ENCODE assay signal across 9 cellular contexts in genomic region chr9:99118782-99119466, GRCh38. TPM values are rescaled to one million over a fixed set of nuclear protein-coding genes. Genes with fewer than 3 reads are reported as not detected.
DNase-seq lines count a peak whose midpoint lies in the region; ATAC-seq, FAIRE-seq and TF ChIP-seq lines count a peak whose summit lies in the region.
"Had no signal": no experiment of that assay in that cellular context is flagged by ENCODE, and none has a peak within 500 bp of the region (broad histone marks: within the 10 kb centered on the region; RNA-seq: fewer than 3 reads in every experiment).

No MANE protein-coding gene starts in this region.

- peak; percentile 28 for DNase-seq in GM19238 (ENCODE audit: insufficient read length, low spot score)
- no peak for DNase-seq in H1 (ENCODE audit: low read depth in 1 of 2, low spot score in 2 of 2)
- DNase-seq in gastrocnemius medialis = no peak
- no peak for DNase-seq in NCI-H2081 treated with DMSO at 0.1 percent for 48 hours (lab: John Stamatoyannopoulos, UW)
- no peak for DNase-seq in NCI-H2107 treated with DMSO at 0.1 percent for 48 hours (lab: John Stamatoyannopoulos, UW; ENCODE audit: unreplicated experiment)
- DNase-seq in middle frontal gyrus (ENCODE audit: extremely low spot score, low spot score) = no peak

- no peak for FAIRE-seq in H1 (lab: Jason Lieb, UNC)

- no peak overlapping the region for H3K23ac ChIP-seq in H1 (ENCODE audit: insufficient read length)

- peaks cover 0 to 98% of the 10 kb centered on the region in 2 experiments; a peak in 3 of 4 replicates for H3K79me2 ChIP-seq in H1 (ENCODE audit: control insufficient read depth in 1 of 2, insufficient read depth in 2 of 2, low read length in 2 of 2)

- H3K27me3 ChIP-seq in H1 (replicated peaks in 1 of 4; ENCODE audit: control insufficient read depth in 3 of 4, extremely low read depth in 1 of 4, insufficient read depth in 3 of 4, low read length in 3 of 4) (no peaks in the 10 kb centered on the region), gastrocnemius medialis (no peaks in the 10 kb centered on the region)

- no peak overlapping the region for H3K4me3 ChIP-seq in H1 (ENCODE audit: extremely low read depth in 1 of 4, insufficient read depth in 2 of 4, low read depth in 3 of 4, low read length in 4 of 4)
- no peak overlapping the region for H3K4me3 ChIP-seq in gastrocnemius medialis

- TF ChIP-seq CTCF in H1 (IDR thresholded peaks at IDR 0.05; ENCODE audit: control extremely low read depth in 1 of 3, insufficient read depth in 1 of 3, low read depth in 1 of 3, low read length in 3 of 3) (no peak), gastrocnemius medialis (IDR thresholded peaks at IDR 0.05 in 4 of 5, conservative IDR thresholded peaks at IDR 0.05 in 1 of 5) (no peak)

- H4K91ac ChIP-seq in H1 (replicated peaks; ENCODE audit: insufficient read length, low read length) = no peak overlapping the region

- H3K4me1 ChIP-seq in H1 (replicated peaks in 1 of 4; ENCODE audit: control insufficient read depth in 3 of 4, insufficient read depth in 4 of 4, low read length in 3 of 4) = peaks cover 0 to 2% (median 0%) of the 10 kb centered on the region in 4 experiments; a peak in 2 of 7 replicates
- H3K4me1 ChIP-seq in gastrocnemius medialis = peaks cover 75 to 86% of the 10 kb centered on the region in 2 donors

- H3K14ac ChIP-seq in H1 (ENCODE audit: insufficient read length) = no peak overlapping the region

- H3K27ac ChIP-seq in H1 (ENCODE audit: low read depth, low read length) = 0 out of 2 replicates have a peak overlapping the region, but pooled peaks have one; percentile 9
- H3K27ac ChIP-seq in gastrocnemius medialis = no peak overlapping the region

- no peak overlapping the region for H2AFZ ChIP-seq in H1 (ENCODE audit: low read length)

- H3K4me3 Mint-ChIP-seq in T-helper 1 cell treated with Interleukin-12 subunit alpha and Interleukin-12 subunit beta and Interleukin-4 antibody, amounts not matched to agents 30 μg/mL and 1 μg/mL, for 36 hours = peak overlapping the region; percentile 82

- intact Hi-C loops in gastrocnemius medialis (cut with DNase I; ENCODE audit: low total_unique reads) = no loop called here

- no peaks in the 10 kb centered on the region for H3K27me3 Mint-ChIP-seq in T-helper 1 cell treated with Interleukin-12 subunit alpha and Interleukin-12 subunit beta and Interleukin-4 antibody, amounts not matched to agents 30 μg/mL and 1 μg/mL, for 36 hours (ENCODE audit: low read depth)

- no peak overlapping the region for H3K4me2 ChIP-seq in H1 (ENCODE audit: insufficient read depth in 1 of 2, low read depth in 2 of 2, low read length in 2 of 2)

- ATAC-seq in HG03025 (IDR thresholded peaks at IDR 0.05; ENCODE audit: low FRiP score, unreplicated experiment) = peak; percentile 94
- ATAC-seq in gastrocnemius medialis = no peak
- ATAC-seq: Panc1 had no signal

- H3K27ac Mint-ChIP-seq in T-helper 1 cell treated with Interleukin-12 subunit alpha and Interleukin-12 subunit beta and Interleukin-4 antibody, amounts not matched to agents 30 μg/mL and 1 μg/mL, for 36 hours = peak overlapping the region; percentile 93

- H3K9me3 Mint-ChIP-seq in T-helper 1 cell treated with Interleukin-12 subunit alpha and Interleukin-12 subunit beta and Interleukin-4 antibody, amounts not matched to agents 30 μg/mL and 1 μg/mL, for 36 hours = no peaks in the 10 kb centered on the region

- H4K5ac ChIP-seq in H1 (ENCODE audit: insufficient read length, low read depth, low read length) = no peak overlapping the region

- no peak overlapping the region for H2BK15ac ChIP-seq in H1 (ENCODE audit: low read length)

- TF ChIP-seq POLR2A in H1 (IDR thresholded peaks at IDR 0.05; ENCODE audit: control extremely low read depth in 1 of 2, low read depth in 2 of 2, low read length in 2 of 2) (no peak), gastrocnemius medialis (IDR thresholded peaks at IDR 0.05) (no peak)

- no peak for TF ChIP-seq RAD21 in H1 (IDR thresholded peaks at IDR 0.05 in 1 of 2, conservative IDR thresholded peaks at IDR 0.05 in 1 of 2; ENCODE audit: low read depth in 2 of 2, low read length in 2 of 2)

- H3K4ac ChIP-seq in H1 (replicated peaks; ENCODE audit: insufficient read length, low read depth, low read length) = no peak overlapping the region

- no peak overlapping the region for H2BK12ac ChIP-seq in H1 (ENCODE audit: low read depth, low read length)

- H3K23me2 ChIP-seq in H1 (ENCODE audit: low read depth, low read length) = no peaks in the 10 kb centered on the region

- H2AK5ac ChIP-seq in H1 (ENCODE audit: low read depth, low read length) = no peak overlapping the region

- 88% methylated on average over 7 of the region's 7 CpGs; no CpG with 5 or more reads in 1 of the 2 experiments for WGBS in H1 (ENCODE audit: extremely low coverage in 1 of 2, insufficient coverage in 1 of 2, insufficient read length in 1 of 2, insufficient replicate concordance in 2 of 2, low coverage in 1 of 2, low lambda C conversion rate in 2 of 2, missing lambda C conversion rate in 1 of 2), 2 experiments

- POLR2A ChIA-PET in H1 (lab: Charles Lee; ENCODE audit: partially characterized antibody) = no interaction called here

- no peaks in the 10 kb centered on the region for H3K36me3 ChIP-seq in H1 (ENCODE audit: control insufficient read depth in 2 of 4, insufficient read depth in 4 of 4, low read length in 3 of 4)
- no peaks in the 10 kb centered on the region for H3K36me3 ChIP-seq in gastrocnemius medialis

- H4K20me1 ChIP-seq in H1 (replicated peaks in 1 of 2; ENCODE audit: control insufficient read depth in 1 of 2, insufficient read depth in 2 of 2, low read length in 2 of 2) = peaks cover 5% of the 10 kb centered on the region in 2 experiments

- CTCF ChIA-PET in H1 (lab: Charles Lee; ENCODE audit: partially characterized antibody) = interaction anchor here (0.8 kb wide), 1 partner anchor 13 kb away, joined by 3 read pairs; no protein-coding TSS in a partner anchor

- H3K56ac ChIP-seq in H1 (replicated peaks; ENCODE audit: insufficient read length, low read depth, low read length) = no peak overlapping the region

- no peak overlapping the region for H2BK20ac ChIP-seq in H1 (ENCODE audit: low read length)

- H3K36me3 Mint-ChIP-seq in T-helper 1 cell treated with Interleukin-12 subunit alpha and Interleukin-12 subunit beta and Interleukin-4 antibody, amounts not matched to agents 30 μg/mL and 1 μg/mL, for 36 hours (ENCODE audit: low read depth) = peaks cover 32% of the 10 kb centered on the region

- H4K8ac ChIP-seq in H1 (ENCODE audit: extremely low read depth, insufficient read depth, low read length) = no peak overlapping the region

- TF ChIP-seq EP300 in H1 (IDR thresholded peaks at IDR 0.05; ENCODE audit: borderline replicate concordance in 1 of 2, low read depth in 2 of 2, low read length in 2 of 2) = no peak

- in situ Hi-C loops in gastrocnemius medialis (cut with MboI; ENCODE audit: low sequenced_read_pairs in 4 of 4) = no loop called here

- peaks cover 57% of the 10 kb centered on the region for H3K4me1 Mint-ChIP-seq in T-helper 1 cell treated with Interleukin-12 subunit alpha and Interleukin-12 subunit beta and Interleukin-4 antibody, amounts not matched to agents 30 μg/mL and 1 μg/mL, for 36 hours (ENCODE audit: low read depth)

- H3K9me3 ChIP-seq in H1 (ENCODE audit: insufficient read depth in 2 of 2, low read depth in 1 of 2, low read length in 1 of 2) = no peaks in the 10 kb centered on the region
- no peaks in the 10 kb centered on the region for H3K9me3 ChIP-seq in gastrocnemius medialis

- H3K9ac ChIP-seq in H1 (replicated peaks in 1 of 4; ENCODE audit: extremely low read depth in 1 of 4, low read depth in 3 of 4, low read length in 3 of 4) = no peak overlapping the region; a peak in 1 of 7 replicates

- no peak overlapping the region for H2BK120ac ChIP-seq in H1 (replicated peaks; ENCODE audit: low read depth, low read length)

- peaks cover 3% of the 10 kb centered on the region for H3K79me1 ChIP-seq in H1 (ENCODE audit: low read depth, low read length)

- H2BK5ac ChIP-seq in H1 (ENCODE audit: low read depth, low read length) = no peak overlapping the region

- no peak overlapping the region for H3K18ac ChIP-seq in H1 (ENCODE audit: extremely low read depth, low read length)

TF ChIP-seq in H1, 55 proteins besides CTCF, POLR2A, EP300 and RAD21 (continues in another document):
- TF ChIP-seq YY1 (IDR thresholded peaks at IDR 0.05; ENCODE audit: low read depth, low read length) (no peak), EZH2 (IDR thresholded peaks at IDR 0.05; ENCODE audit: low read depth, low read length, severe bottlenecking) (no peak), CEBPB (IDR thresholded peaks at IDR 0.05; ENCODE audit: low read depth, low read length) (no peak), ATF3 (IDR thresholded peaks at IDR 0.05; ENCODE audit: insufficient read depth, low read depth, low read length) (no peak), SRF (IDR thresholded peaks at IDR 0.05; ENCODE audit: low read depth, low read length) (no peak), TEAD4 (IDR thresholded peaks at IDR 0.05; ENCODE audit: low read depth, low read length) (no peak), SIRT6 (IDR thresholded peaks at IDR 0.05; ENCODE audit: low read length) (no peak), SIX5 (IDR thresholded peaks at IDR 0.05; ENCODE audit: low read depth, low read length) (no peak), SIN3A (conservative IDR thresholded peaks at IDR 0.05 in 1 of 2, IDR thresholded peaks at IDR 0.05 in 1 of 2; ENCODE audit: low read depth in 1 of 2, low read length in 2 of 2) (no peak), NANOG (IDR thresholded peaks at IDR 0.05; ENCODE audit: insufficient read depth, low read depth, low read length, poor library complexity, severe bottlenecking) (no peak), CTBP2 (IDR thresholded peaks at IDR 0.05; ENCODE audit: borderline replicate concordance, insufficient read depth, insufficient read length, low read length) (no peak)

RNA-seq across cellular contexts. Expression of gene TGFBR1, which starts 14.0 kb away (rescaled TPM):
- 51.7 and 52.4 TPM in 2 replicates for total RNA-seq in H1 (2021; fragmentation: NEBNext Ultra II Directional; extraction: Animal tissue kit (Norgen Biotek cat#: 25700))
- 16.8 and 18.6 TPM in 2 replicates for polyA plus RNA-seq in H1 (2011; rRNA removed)
- polyA plus RNA-seq in H1 (2011; cell fraction: cytosol; rRNA removed) = 13.3 TPM
- 24.7 TPM for polyA plus RNA-seq in H1 (2011; cell fraction: nucleus; rRNA removed)
- polyA plus RNA-seq in H1 (2012, experiment 1 of 2) = 14.5 to 27.9 TPM (median 23.0 TPM) in 4 replicates
- 1.1 TPM for polyA plus RNA-seq in H1 (2012, experiment 2 of 2)
- polyA plus RNA-seq in H1 (2013, experiment 1 of 2) = 19.4 TPM
- 22.8 TPM for polyA plus RNA-seq in H1 (2013, experiment 2 of 2)
- 192 and 268 TPM in 2 replicates for polyA minus RNA-seq in H1 (2011; rRNA and poly(A)+ RNA removed)
- polyA minus RNA-seq in H1 (2011; cell fraction: cytosol; rRNA and poly(A)+ RNA removed) = 46.6 TPM
- 76.1 TPM for polyA minus RNA-seq in H1 (2011; cell fraction: nucleus; rRNA and poly(A)+ RNA removed)
- 10 to 100 TPM; 13.5 to 19.0 (median 14.3) TPM for total RNA-seq in gastrocnemius medialis
